ENCODE assay signal across 9 cellular contexts in genomic region chr19:17103177-17103576, GRCh38. TPM values are rescaled to one million over a fixed set of nuclear protein-coding genes. Genes with fewer than 3 reads are reported as not detected.
DNase-seq lines count a peak whose midpoint lies in the region; ATAC-seq, FAIRE-seq and TF ChIP-seq lines count a peak whose summit lies in the region.
"Had no signal": no experiment of that assay in that cellular context is flagged by ENCODE, and none has a peak within 500 bp of the region (broad histone marks: within the 10 kb centered on the region; RNA-seq: fewer than 3 reads in every experiment).

No MANE protein-coding gene starts in this region.

- H4K20me1 ChIP-seq in H1 (replicated peaks in 1 of 2; ENCODE audit: control insufficient read depth in 1 of 2, insufficient read depth in 2 of 2, low read length in 2 of 2): peaks cover 2 to 10% of the 10 kb centered on the region in 2 experiments

- peak; percentile 64 to 66 for TF ChIP-seq RAD21 in H1 (IDR thresholded peaks at IDR 0.05 in 1 of 2, conservative IDR thresholded peaks at IDR 0.05 in 1 of 2; ENCODE audit: low read depth in 2 of 2, low read length in 2 of 2)

- no peak for TF ChIP-seq POLR2A in H1 (IDR thresholded peaks at IDR 0.05; ENCODE audit: control extremely low read depth in 1 of 2, low read depth in 2 of 2, low read length in 2 of 2)

- no peak overlapping the region for H2BK15ac ChIP-seq in H1 (ENCODE audit: low read length)

- H3K9ac ChIP-seq in H1 (replicated peaks in 1 of 4; ENCODE audit: extremely low read depth in 1 of 4, low read depth in 3 of 4, low read length in 3 of 4) (no peak overlapping the region), trophoblast cell (ENCODE audit: low read length) (no peak overlapping the region)

- no peak overlapping the region for H2AFZ ChIP-seq in H1 (ENCODE audit: low read length)
- H2AFZ ChIP-seq in trophoblast cell (ENCODE audit: insufficient read depth, low read length, poor library complexity): no peak overlapping the region

- POLR2A ChIA-PET in H1 (lab: Charles Lee; ENCODE audit: partially characterized antibody): no interaction called here

- H3K56ac ChIP-seq in H1 (replicated peaks; ENCODE audit: insufficient read length, low read depth, low read length): no peak overlapping the region

- no peak overlapping the region for H3K4me3 ChIP-seq in LNCaP clone FGC (ENCODE audit: low read depth, low read length)
- H3K4me3 ChIP-seq in H1 (ENCODE audit: extremely low read depth in 1 of 4, insufficient read depth in 2 of 4, low read depth in 3 of 4, low read length in 4 of 4): no peak overlapping the region
- H3K4me3 ChIP-seq in trophoblast cell (ENCODE audit: low read depth, low read length): no peak overlapping the region

- H3K4ac ChIP-seq in H1 (replicated peaks; ENCODE audit: insufficient read length, low read depth, low read length) (no peak overlapping the region), trophoblast cell (ENCODE audit: low read depth, low read length) (peak overlapping the region; percentile 31)

- no peak for ATAC-seq in HG03159 (IDR thresholded peaks at IDR 0.05; ENCODE audit: unreplicated experiment)
- ATAC-seq in GM18873 (IDR thresholded peaks at IDR 0.05; ENCODE audit: low FRiP score, unreplicated experiment): no peak
- no peak for ATAC-seq in HG03196 (IDR thresholded peaks at IDR 0.05; ENCODE audit: unreplicated experiment)

- H4K91ac ChIP-seq in H1 (replicated peaks; ENCODE audit: insufficient read length, low read length) (no peak overlapping the region), trophoblast cell (ENCODE audit: low read depth, low read length) (no peak overlapping the region)

- no peak overlapping the region for H2AK5ac ChIP-seq in H1 (ENCODE audit: low read depth, low read length)
- no peak overlapping the region for H2AK5ac ChIP-seq in trophoblast cell (ENCODE audit: low read length)

- H3K23ac ChIP-seq in H1 (ENCODE audit: insufficient read length) (no peak overlapping the region), trophoblast cell (ENCODE audit: low read length) (no peak overlapping the region)

- no peak overlapping the region for H2BK20ac ChIP-seq in H1 (ENCODE audit: low read length)

- H4K12ac ChIP-seq in trophoblast cell (ENCODE audit: low read depth, low read length): no peak overlapping the region

- peak; percentile 31; the same call in 1 of the 2 replicates for TF ChIP-seq CTCF in LNCaP clone FGC (IDR thresholded peaks at IDR 0.05; ENCODE audit: control insufficient read depth, extremely low read depth, insufficient read depth)
- TF ChIP-seq CTCF in H1 (IDR thresholded peaks at IDR 0.05; ENCODE audit: control extremely low read depth in 1 of 3, insufficient read depth in 1 of 3, low read depth in 1 of 3, low read length in 3 of 3): peak; percentile 50 to 80 (median 65)

- 83% methylated on average over 3 of the region's 3 CpGs; no CpG with 5 or more reads in 1 of the 2 experiments for WGBS in H1 (ENCODE audit: extremely low coverage in 1 of 2, insufficient coverage in 1 of 2, insufficient read length in 1 of 2, insufficient replicate concordance in 2 of 2, low coverage in 1 of 2, low lambda C conversion rate in 2 of 2, missing lambda C conversion rate in 1 of 2), 2 experiments
- no CpG with 5 or more reads among the region's 3 CpGs for WGBS in trophoblast cell (ENCODE audit: extremely low coverage, insufficient coverage, insufficient read length)

- DNase-seq in NCI-H82 (lab: John Stamatoyannopoulos, UW) (peak; percentile 79), NCI-H82 treated with DMSO at 0.1 percent for 48 hours (lab: John Stamatoyannopoulos, UW; ENCODE audit: unreplicated experiment) (no peak), LNCaP clone FGC (ENCODE audit: low read depth) (no peak), H1 (ENCODE audit: low read depth in 1 of 2, low spot score in 2 of 2) (peak; percentile 56 to 90), trophoblast cell (peak in 1 of 2 donors; percentile 74)

- H2BK120ac ChIP-seq in H1 (replicated peaks; ENCODE audit: low read depth, low read length) (no peak overlapping the region), trophoblast cell (ENCODE audit: insufficient read depth, low read length, poor library complexity) (no peak overlapping the region)

- no peak overlapping the region for H3K14ac ChIP-seq in H1 (ENCODE audit: insufficient read length)
- H3K14ac ChIP-seq in trophoblast cell (ENCODE audit: low read length): no peak overlapping the region

- FAIRE-seq in H1 (lab: Jason Lieb, UNC): no peak

- H3K9me3 ChIP-seq in H1 (ENCODE audit: insufficient read depth in 2 of 2, low read depth in 1 of 2, low read length in 1 of 2) (peaks cover 9 to 10% of the 10 kb centered on the region in 2 experiments), trophoblast cell (ENCODE audit: insufficient read depth, low read depth, low read length) (no peaks in the 10 kb centered on the region)

- H3K4me1 ChIP-seq in H1 (replicated peaks in 1 of 4; ENCODE audit: control insufficient read depth in 3 of 4, insufficient read depth in 4 of 4, low read length in 3 of 4) (no peaks in the 10 kb centered on the region), trophoblast cell (ENCODE audit: control insufficient read depth in 1 of 2, insufficient read depth in 2 of 2, low read length in 2 of 2) (peaks cover 13 to 19% of the 10 kb centered on the region in 2 experiments)

- no peak for TF ChIP-seq EP300 in H1 (IDR thresholded peaks at IDR 0.05; ENCODE audit: borderline replicate concordance in 1 of 2, low read depth in 2 of 2, low read length in 2 of 2)

- H3K4me2 ChIP-seq in H1 (ENCODE audit: insufficient read depth in 1 of 2, low read depth in 2 of 2, low read length in 2 of 2) (no peak overlapping the region), trophoblast cell (ENCODE audit: low read length) (no peak overlapping the region)

- H3K79me2 ChIP-seq in H1 (ENCODE audit: control insufficient read depth in 1 of 2, insufficient read depth in 2 of 2, low read length in 2 of 2) (peaks cover 0 to 5% of the 10 kb centered on the region in 2 experiments; a peak in 1 of 4 replicates), trophoblast cell (ENCODE audit: control insufficient read depth, insufficient read depth, low read length, poor library complexity) (peaks cover 15% of the 10 kb centered on the region)

- H3K27me3 ChIP-seq in H1 (replicated peaks in 1 of 4; ENCODE audit: control insufficient read depth in 3 of 4, extremely low read depth in 1 of 4, insufficient read depth in 3 of 4, low read length in 3 of 4) (no peaks in the 10 kb centered on the region), trophoblast cell (ENCODE audit: insufficient read depth, low read length) (no peaks in the 10 kb centered on the region)

- CTCF ChIA-PET in H1 (lab: Charles Lee; ENCODE audit: partially characterized antibody): interaction anchor here (0.8 to 1.9 kb wide), 13 partner anchors 9 to 99 kb away, joined by 3 to 8 read pairs (median 3); partner anchors contain the start of genes HAUS8 and MYO9B

- H4K8ac ChIP-seq in H1 (ENCODE audit: extremely low read depth, insufficient read depth, low read length) (no peak overlapping the region), trophoblast cell (ENCODE audit: low read depth, low read length) (no peak overlapping the region)

- H3K27ac ChIP-seq in H1 (ENCODE audit: low read depth, low read length) (no peak overlapping the region), trophoblast cell (ENCODE audit: low read depth, low read length) (no peak overlapping the region)
- H3K27ac ChIP-seq: epithelial cell of prostate had no signal

- H3K79me1 ChIP-seq in H1 (ENCODE audit: low read depth, low read length): peaks cover 10% of the 10 kb centered on the region
- H3K79me1 ChIP-seq in trophoblast cell (ENCODE audit: low read length): peaks cover 8% of the 10 kb centered on the region

- H3K18ac ChIP-seq in H1 (ENCODE audit: extremely low read depth, low read length) (no peak overlapping the region), trophoblast cell (ENCODE audit: low read length) (peak overlapping the region; percentile 25)

- no peak overlapping the region for H2BK12ac ChIP-seq in H1 (ENCODE audit: low read depth, low read length)
- H2BK12ac ChIP-seq in trophoblast cell (ENCODE audit: low read length): no peak overlapping the region

- H2BK5ac ChIP-seq in H1 (ENCODE audit: low read depth, low read length) (no peak overlapping the region; the same call in 1 of the 2 replicates), trophoblast cell (ENCODE audit: low read depth, low read length, poor library complexity) (no peak overlapping the region)

- H3K36me3 ChIP-seq in H1 (ENCODE audit: control insufficient read depth in 2 of 4, insufficient read depth in 4 of 4, low read length in 3 of 4) (peaks cover 6 to 19% (median 9%) of the 10 kb centered on the region in 4 experiments; a peak in 7 of 8 replicates), trophoblast cell (ENCODE audit: control insufficient read depth in 1 of 2, insufficient read depth in 2 of 2, low read length in 2 of 2) (peaks cover 38 to 41% of the 10 kb centered on the region in 2 experiments)

- no peak overlapping the region for H4K5ac ChIP-seq in H1 (ENCODE audit: insufficient read length, low read depth, low read length)

- H3K23me2 ChIP-seq in H1 (ENCODE audit: low read depth, low read length): no peaks in the 10 kb centered on the region

TF ChIP-seq in H1, 55 proteins besides CTCF, POLR2A, EP300 and RAD21 (continues in another document):
- TF ChIP-seq ZNF274 (IDR thresholded peaks at IDR 0.05; ENCODE audit: borderline replicate concordance, extremely low read depth, low read length): no peak
- TF ChIP-seq TEAD4 (IDR thresholded peaks at IDR 0.05; ENCODE audit: low read depth, low read length): no peak

RNA-seq across cellular contexts. Expression of gene MYO9B, which starts 27.6 kb away (rescaled TPM):
- 76.8 and 77.1 TPM in 2 replicates for total RNA-seq in H1 (2021; fragmentation: NEBNext Ultra II Directional; extraction: Animal tissue kit (Norgen Biotek cat#: 25700))
- 27.6 and 40.0 TPM in 2 replicates for polyA plus RNA-seq in H1 (2011; rRNA removed)
- polyA plus RNA-seq in H1 (2011; cell fraction: cytosol; rRNA removed): 26.7 TPM
- 102 TPM for polyA plus RNA-seq in H1 (2011; cell fraction: nucleus; rRNA removed)
- 43.2 to 61.2 TPM (median 54.2 TPM) in 4 replicates for polyA plus RNA-seq in H1 (2012, experiment 1 of 2)
- 37.9 TPM for polyA plus RNA-seq in H1 (2012, experiment 2 of 2)
- 33.9 TPM for polyA plus RNA-seq in H1 (2013, experiment 1 of 2)
- 30.2 TPM for polyA plus RNA-seq in H1 (2013, experiment 2 of 2)
- 51.3 and 52.3 TPM in 2 replicates for polyA minus RNA-seq in H1 (2011; rRNA and poly(A)+ RNA removed)
- 53.7 TPM for polyA minus RNA-seq in H1 (2011; cell fraction: cytosol; rRNA and poly(A)+ RNA removed)
- 45.4 TPM for polyA minus RNA-seq in H1 (2011; cell fraction: nucleus; rRNA and poly(A)+ RNA removed)
- polyA plus RNA-seq in trophoblast cell (2013): 64.1 and 65.1 TPM in 2 replicates

RNA-seq across cellular contexts. Expression of gene HAUS8, which starts 27.9 kb away (rescaled TPM):
- total RNA-seq in H1 (2021; fragmentation: NEBNext Ultra II Directional; extraction: Animal tissue kit (Norgen Biotek cat#: 25700)): 23.2 and 23.5 TPM in 2 replicates
- 18.4 and 18.9 TPM in 2 replicates for polyA plus RNA-seq in H1 (2011; rRNA removed)
- 20.5 TPM for polyA plus RNA-seq in H1 (2011; cell fraction: cytosol; rRNA removed)
- 27.7 TPM for polyA plus RNA-seq in H1 (2011; cell fraction: nucleus; rRNA removed)
- polyA plus RNA-seq in H1 (2012, experiment 1 of 2): 19.8 to 25.4 TPM (median 24.1 TPM) in 4 replicates
- polyA plus RNA-seq in H1 (2012, experiment 2 of 2): 10.9 TPM
- polyA plus RNA-seq in H1 (2013, experiment 1 of 2): 23.0 TPM
- polyA plus RNA-seq in H1 (2013, experiment 2 of 2): 24.3 TPM
- polyA minus RNA-seq in H1 (2011; rRNA and poly(A)+ RNA removed): 9.2 and 17.3 TPM in 2 replicates
- 8.3 TPM for polyA minus RNA-seq in H1 (2011; cell fraction: cytosol; rRNA and poly(A)+ RNA removed)
- 11.8 TPM for polyA minus RNA-seq in H1 (2011; cell fraction: nucleus; rRNA and poly(A)+ RNA removed)
- polyA plus RNA-seq in trophoblast cell (2013): 31.7 and 32.6 TPM in 2 replicates

Comparison
In these comparisons a context has a peak if more than half of its experiments do, and no peak if none do; other contexts are left out.
1. DNase-seq: peak in NCI-H82 (single experiment) and H1 (2 of 2); none in NCI-H82 treated with DMSO at 0.1 percent for 48 hours (single experiment) and LNCaP clone FGC (single experiment).